ENCODE assay signal across 9 cellular contexts in genomic region chr2:241858206-241859016, GRCh38. TPM values are rescaled to one million over a fixed set of nuclear protein-coding genes. Genes with fewer than 3 reads are reported as not detected.
DNase-seq lines count a peak whose midpoint lies in the region; ATAC-seq and TF ChIP-seq lines count a peak whose summit lies in the region.
"Had no signal": no experiment of that assay in that cellular context is flagged by ENCODE, and none has a peak within 500 bp of the region (broad histone marks: within the 10 kb centered on the region; RNA-seq: fewer than 3 reads in every experiment).

TSS of gene PDCD1 (minus strand) at chr2:241858894. CDS start at chr2:241858838, 56 bp downstream.

- peak within 1 kb of the TSS in 1 of 2 donors; percentile 41 for H3K4me3 ChIP-seq in gastroesophageal sphincter

- H3K36me3 ChIP-seq in gastroesophageal sphincter: no peaks in the 10 kb centered on the region

- ATAC-seq in HG02885 (IDR thresholded peaks at IDR 0.05; ENCODE audit: poor library complexity, unreplicated experiment) (peak; percentile 40), gastroesophageal sphincter (no peak)

- no peaks in the 10 kb centered on the region for H3K9me3 ChIP-seq in gastroesophageal sphincter

- peaks cover 30% of the 10 kb centered on the region for H3K27me3 ChIP-seq in gastroesophageal sphincter

- no peak for TF ChIP-seq CTCF in GM10266 (IDR thresholded peaks at IDR 0.05; ENCODE audit: control insufficient read depth, insufficient read depth, low read depth, missing control alignments)
- no peak for TF ChIP-seq CTCF in gastroesophageal sphincter (IDR thresholded peaks at IDR 0.05)

- H3K4me1 ChIP-seq in gastroesophageal sphincter: peaks cover 0 to 36% (median 19%) of the 10 kb centered on the region in 3 donors

- no peak for TF ChIP-seq POLR2A in gastroesophageal sphincter (IDR thresholded peaks at IDR 0.05)

- peak within 1 kb of the TSS in 3 of 4 donors; percentile 78 to 88 (median 85) for H3K27ac ChIP-seq in gastroesophageal sphincter
- H3K27ac ChIP-seq: HL-60 had no signal

- no peak for TF ChIP-seq EP300 in gastroesophageal sphincter (IDR thresholded peaks at IDR 0.05)

- 79 to 80% methylated on average over 1 to 5 of the region's 28 CpGs for WGBS in gastroesophageal sphincter (ENCODE audit: low coverage in 1 of 2), 2 donors

- DNase-seq in GM10266 (ENCODE audit: extremely low spot score) (peak; percentile 76), NCI-H2171 treated with DMSO at 0.1 percent for 48 hours (lab: John Stamatoyannopoulos, UW) (no peak), NCI-H2227 (lab: John Stamatoyannopoulos, UW; ENCODE audit: unreplicated experiment) (no peak), AG08396 (ENCODE audit: low spot score) (no peak)
- peak; percentile 64 to 65 for DNase-seq in activated CD8-positive, alpha-beta memory T cell treated with anti-CD3 and anti-CD28 coated beads for 4 hours (ENCODE audit: low read depth in 2 of 2)
- peak; percentile 44 to 45 for DNase-seq in stimulated activated CD4-positive, alpha-beta T cell treated with anti-CD3 and anti-CD28 coated beads, Interleukin-15, amount 100 ng/mL, for 1 hour (ENCODE audit: low read depth in 1 of 2, low spot score in 1 of 2)

RNA-seq across cellular contexts. Expression of gene PDCD1, which starts in this region (rescaled TPM):
- under 1 TPM in 2 of 4 donors, not detected in 2; 0.19 to 0.54 TPM for total RNA-seq in gastroesophageal sphincter

Comparison
In these comparisons a context has a peak if more than half of its experiments do, and no peak if none do; other contexts are left out.
1. DNase-seq: peak in GM10266 (single experiment), activated CD8-positive, alpha-beta memory T cell treated with anti-CD3 and anti-CD28 coated beads for 4 hours (2 of 2) and stimulated activated CD4-positive, alpha-beta T cell treated with anti-CD3 and anti-CD28 coated beads, Interleukin-15, amount 100 ng/mL, for 1 hour (2 of 2); none in NCI-H2171 treated with DMSO at 0.1 percent for 48 hours (single experiment), NCI-H2227 (single experiment) and AG08396 (single experiment).